ENCODE assay signal across 30 cellular contexts in the genomic region with DNA sequence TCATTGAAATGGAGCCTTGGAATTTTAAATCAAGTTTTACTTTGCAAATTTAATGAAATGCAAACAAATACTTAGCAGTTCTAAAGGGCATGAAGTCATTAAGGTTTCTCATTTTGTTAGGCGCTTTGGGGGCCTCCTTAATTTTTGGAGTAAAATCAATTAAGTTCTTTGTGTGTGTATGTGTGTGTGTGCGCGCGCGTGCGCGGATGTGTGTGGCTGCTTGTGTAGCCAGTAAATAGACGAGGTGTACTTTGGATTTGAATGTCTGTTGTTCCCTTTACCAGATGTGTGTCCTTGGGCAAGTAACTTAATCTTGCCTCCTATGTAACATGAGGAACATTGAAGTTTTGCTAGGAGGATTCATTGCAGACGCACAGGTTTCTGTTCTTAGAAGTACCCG.
"Had no signal": no experiment of that assay in that cellular context is flagged by ENCODE, and none has a peak within 500 bp of the region (broad histone marks: within the 10 kb centered on the region; RNA-seq: fewer than 3 reads in every experiment).

No MANE protein-coding gene starts in this region.

- ATAC-seq: effector memory CD8-positive, alpha-beta T cell; esophagus mucosa; foreskin keratinocyte; gastrocnemius medialis; gastroesophageal sphincter; heart left ventricle; heart right ventricle had no signal

- H3K4me2 ChIP-seq: hepatocyte had no signal

- FAIRE-seq: colon, endometrium, endothelial cell of umbilical vein, frontal cortex had no signal

- H3K9me3 ChIP-seq: colonic mucosa, esophagus squamous epithelium, gastrocnemius medialis had no signal

- H3K27me3 ChIP-seq: colonic mucosa, dorsolateral prefrontal cortex, esophagus muscularis mucosa, esophagus squamous epithelium, foreskin keratinocyte, gastrocnemius medialis, gastroesophageal sphincter, heart left ventricle, heart right ventricle, hepatocyte had no signal

- H3K4me3 ChIP-seq: colonic mucosa, coronary artery, dorsolateral prefrontal cortex, esophagus muscularis mucosa, esophagus squamous epithelium, gastrocnemius medialis, gastroesophageal sphincter, heart left ventricle, heart right ventricle, hepatocyte had no signal

- H3K79me2 ChIP-seq: hepatocyte had no signal

- H3K36me3 ChIP-seq: colonic mucosa, esophagus muscularis mucosa, esophagus squamous epithelium, gastrocnemius medialis, gastroesophageal sphincter, heart left ventricle, heart right ventricle had no signal

- H3K4me1 ChIP-seq: colonic mucosa, esophagus muscularis mucosa, esophagus squamous epithelium, foreskin keratinocyte, gastrocnemius medialis, gastroesophageal sphincter, heart left ventricle, heart right ventricle had no signal

- H3K27ac ChIP-seq: colonic mucosa, coronary artery, dorsolateral prefrontal cortex, epithelial cell of prostate, esophagus muscularis mucosa, esophagus squamous epithelium, foreskin keratinocyte, gastrocnemius medialis, gastroesophageal sphincter, heart left ventricle, heart right ventricle, hepatocyte had no signal

- H3K27me3 Mint-ChIP-seq: dendritic cell treated with granulocyte-macrophage colony-stimulating factor and Interleukin-4, amounts not matched to agents 40 ng/mL and 50 ng/mL, for 4 days; effector memory CD8-positive, alpha-beta T cell had no signal

- DNase-seq: colonic mucosa; cortex of kidney; dermis blood vessel endothelial cell; dorsolateral prefrontal cortex; effector CD4-positive, alpha-beta T cell; effector CD8-positive, alpha-beta T cell; effector memory CD4-positive, alpha-beta T cell; effector memory CD8-positive, alpha-beta T cell; endodermal cell; erythroblast; esophagus squamous epithelium; foreskin fibroblast; foreskin keratinocyte; foreskin melanocyte; gastrocnemius medialis; glutamatergic neuron; head of caudate nucleus; heart left ventricle; heart right ventricle had no signal

- H3K27ac Mint-ChIP-seq: dendritic cell treated with granulocyte-macrophage colony-stimulating factor and Interleukin-4, amounts not matched to agents 40 ng/mL and 50 ng/mL, for 4 days; effector memory CD8-positive, alpha-beta T cell; endodermal cell had no signal

- H2AFZ ChIP-seq: hepatocyte had no signal

- H3K4me3 Mint-ChIP-seq: dendritic cell treated with granulocyte-macrophage colony-stimulating factor and Interleukin-4, amounts not matched to agents 40 ng/mL and 50 ng/mL, for 4 days; effector memory CD8-positive, alpha-beta T cell; endodermal cell had no signal
